9 cellular contexts compared by ENCODE assay signal in the genomic region with DNA sequence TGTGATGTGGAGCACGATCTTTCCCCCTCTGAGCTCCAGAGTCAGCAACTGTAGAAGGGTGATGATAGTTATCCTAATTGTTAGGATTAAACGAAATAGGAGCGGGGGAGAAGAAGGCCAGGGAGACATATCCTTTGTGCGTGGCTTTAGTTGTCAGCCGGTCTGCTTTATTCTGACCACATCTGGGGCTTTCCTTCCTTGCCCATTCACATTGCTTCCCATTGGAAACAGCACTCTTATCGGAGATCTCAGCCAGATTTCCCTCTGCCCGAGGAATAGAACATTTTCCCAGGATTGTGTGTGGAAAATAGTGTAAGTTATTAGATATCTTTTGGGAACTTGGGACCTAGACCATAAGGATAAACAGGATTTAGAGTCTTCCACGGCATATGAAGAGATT. TPM values are rescaled to one million over a fixed set of nuclear protein-coding genes. Genes with fewer than 3 reads are reported as not detected.
A peak's percentile ranks its signal among the peaks of the same experiment; 100 is the strongest.
DNase-seq lines count a peak whose midpoint lies in the region; ATAC-seq and TF ChIP-seq lines count a peak whose summit lies in the region.
"Had no signal": no experiment of that assay in that cellular context is flagged by ENCODE, and none has a peak within 500 bp of the region (broad histone marks: within the 10 kb centered on the region; RNA-seq: fewer than 3 reads in every experiment).

No MANE protein-coding gene starts in this region.

- ATAC-seq in GM19455 (IDR thresholded peaks at IDR 0.05; ENCODE audit: unreplicated experiment) (no peak), HG02610 (IDR thresholded peaks at IDR 0.05; ENCODE audit: unreplicated experiment) (no peak)

- H3K27ac ChIP-seq in esophagus (ENCODE audit: low read depth in 2 of 2, low read length in 1 of 2) = peak overlapping the region in 1 of 2 donors; percentile 95

- no peak for TF ChIP-seq CTCF in Calu3 (IDR thresholded peaks at IDR 0.05; ENCODE audit: unreplicated experiment)

- H3K4me3 Mint-ChIP-seq in Calu3 (ENCODE audit: low read depth, unreplicated experiment) = peak overlapping the region; percentile 96

- peaks cover 7% of the 10 kb centered on the region for H3K9me3 Mint-ChIP-seq in Calu3 (ENCODE audit: low read depth, unreplicated experiment)

- intact Hi-C loops in Calu3 (cut with micrococcal nuclease; ENCODE audit: unreplicated experiment) = loop anchor here (5.0 kb wide), 1 partner anchor 33 kb away; no protein-coding TSS in a partner anchor
- intact Hi-C loops in posterior vena cava (cut with DNase I) = loop anchor here in 1 of 2 donors (10.0 kb wide), 1 partner anchor 1721 kb away; no protein-coding TSS in a partner anchor

- H3K4me3 ChIP-seq in esophagus (ENCODE audit: low read depth in 1 of 2, low read length in 2 of 2) = peak overlapping the region; percentile 73 to 75

- H3K27me3 Mint-ChIP-seq in Calu3 (ENCODE audit: unreplicated experiment) = peaks cover 13% of the 10 kb centered on the region

- no peaks in the 10 kb centered on the region for H3K27me3 ChIP-seq in esophagus (ENCODE audit: control insufficient read depth in 1 of 2, insufficient read depth in 2 of 2, low read length in 2 of 2)

- H3K4me1 Mint-ChIP-seq in Calu3 (ENCODE audit: low read depth, unreplicated experiment) = peaks cover 52% of the 10 kb centered on the region

- no peaks in the 10 kb centered on the region for H3K9me3 ChIP-seq in esophagus (ENCODE audit: control insufficient read depth in 2 of 2, insufficient read depth in 1 of 2, low read depth in 1 of 2, low read length in 1 of 2)

- DNase-seq in Calu3 (no peak), RPMI7951 (ENCODE audit: low read depth) (peak; percentile 39), posterior vena cava (ENCODE audit: low spot score) (peak; percentile 2), NCI-H2081 treated with DMSO at 0.1 percent for 48 hours (lab: John Stamatoyannopoulos, UW) (no peak), NCI-H2196 (lab: John Stamatoyannopoulos, UW; ENCODE audit: unreplicated experiment) (no peak)
- DNase-seq: hippocampal formation had no signal

- CTCF ChIA-PET in Calu3 (lab: Charles Lee) = no interaction called here

- 66 to 69% methylated on average over 8 of the region's 8 CpGs for WGBS in esophagus, 2 donors

- H3K27ac Mint-ChIP-seq in Calu3 (ENCODE audit: unreplicated experiment) = no peak overlapping the region

- BruUV-seq in Calu3 (replicated peaks; lab: Mats Ljungman, UMichigan) = TSS peak; percentile 40

- peaks cover 33% of the 10 kb centered on the region for H3K36me3 Mint-ChIP-seq in Calu3 (ENCODE audit: insufficient read depth, unreplicated experiment)

- H3K36me3 ChIP-seq in esophagus (ENCODE audit: control insufficient read depth in 2 of 2, insufficient read depth in 2 of 2, low read length in 1 of 2) = no peaks in the 10 kb centered on the region

- peaks cover 5% of the 10 kb centered on the region in 2 donors for H3K4me1 ChIP-seq in esophagus (ENCODE audit: control insufficient read depth in 2 of 2, insufficient read depth in 2 of 2, low read length in 1 of 2)

RNA-seq across cellular contexts. Expression of gene RALB, which starts 1.5 kb away (rescaled TPM):
- total RNA-seq in Calu3 (2022) (40.2 and 41.3 TPM in 2 replicates), posterior vena cava (10 to 100 TPM; 42.5 to 55.0 TPM)
- total RNA-seq in RPMI7951 (2014; rRNA removed; shearing (Covaris generic)) = 88.4 and 107 TPM in 2 replicates
- 10 to 100 TPM; 37.1 to 62.4 TPM for polyA plus RNA-seq in esophagus

RNA-seq across cellular contexts. Expression of gene TMEM185B, which starts 31.0 kb away (rescaled TPM):
- total RNA-seq in Calu3 (2022) = 42.0 and 42.8 TPM in 2 replicates
- 34.5 and 36.4 TPM in 2 replicates for total RNA-seq in RPMI7951 (2014; rRNA removed; shearing (Covaris generic))
- 1 to 10 TPM; 3.6 to 8.8 TPM for polyA plus RNA-seq in esophagus
- total RNA-seq in posterior vena cava = 10 to 100 TPM; 16.0 to 22.7 TPM

Comparison
In these comparisons a context has a peak if more than half of its experiments do, and no peak if none do; other contexts are left out.
1. DNase-seq: peak in RPMI7951 (single experiment) and posterior vena cava (single experiment); none in Calu3 (single experiment), NCI-H2081 treated with DMSO at 0.1 percent for 48 hours (single experiment) and NCI-H2196 (single experiment).